1 cellular context compared by ENCODE assay signal in the genomic region with DNA sequence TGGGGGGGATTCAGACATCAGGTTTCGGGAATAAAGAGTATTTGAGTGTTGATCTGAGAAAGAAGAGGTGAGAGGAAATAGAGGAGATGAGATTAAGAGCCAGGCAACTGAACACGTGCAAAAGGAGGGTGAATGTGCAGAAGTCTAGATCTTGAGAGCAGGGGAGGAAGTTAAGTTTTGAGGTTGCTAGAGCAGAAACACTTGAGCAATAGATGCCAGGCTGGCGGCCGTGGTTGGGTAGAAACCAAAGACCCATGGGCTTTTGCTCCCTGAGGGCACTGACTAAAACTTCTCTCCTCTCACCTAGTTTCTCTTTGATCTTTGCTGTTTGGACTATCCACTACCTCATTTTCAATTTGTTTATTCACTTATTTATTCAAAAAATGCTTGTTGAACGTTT.
TF ChIP-seq lines count a peak whose summit lies in the region.

No MANE protein-coding gene starts in this region.

TF ChIP-seq in K562, 482 proteins besides CTCF, POLR2A, EP300 and RAD21 (continued from another document):
- TF ChIP-seq, protein P1, sequence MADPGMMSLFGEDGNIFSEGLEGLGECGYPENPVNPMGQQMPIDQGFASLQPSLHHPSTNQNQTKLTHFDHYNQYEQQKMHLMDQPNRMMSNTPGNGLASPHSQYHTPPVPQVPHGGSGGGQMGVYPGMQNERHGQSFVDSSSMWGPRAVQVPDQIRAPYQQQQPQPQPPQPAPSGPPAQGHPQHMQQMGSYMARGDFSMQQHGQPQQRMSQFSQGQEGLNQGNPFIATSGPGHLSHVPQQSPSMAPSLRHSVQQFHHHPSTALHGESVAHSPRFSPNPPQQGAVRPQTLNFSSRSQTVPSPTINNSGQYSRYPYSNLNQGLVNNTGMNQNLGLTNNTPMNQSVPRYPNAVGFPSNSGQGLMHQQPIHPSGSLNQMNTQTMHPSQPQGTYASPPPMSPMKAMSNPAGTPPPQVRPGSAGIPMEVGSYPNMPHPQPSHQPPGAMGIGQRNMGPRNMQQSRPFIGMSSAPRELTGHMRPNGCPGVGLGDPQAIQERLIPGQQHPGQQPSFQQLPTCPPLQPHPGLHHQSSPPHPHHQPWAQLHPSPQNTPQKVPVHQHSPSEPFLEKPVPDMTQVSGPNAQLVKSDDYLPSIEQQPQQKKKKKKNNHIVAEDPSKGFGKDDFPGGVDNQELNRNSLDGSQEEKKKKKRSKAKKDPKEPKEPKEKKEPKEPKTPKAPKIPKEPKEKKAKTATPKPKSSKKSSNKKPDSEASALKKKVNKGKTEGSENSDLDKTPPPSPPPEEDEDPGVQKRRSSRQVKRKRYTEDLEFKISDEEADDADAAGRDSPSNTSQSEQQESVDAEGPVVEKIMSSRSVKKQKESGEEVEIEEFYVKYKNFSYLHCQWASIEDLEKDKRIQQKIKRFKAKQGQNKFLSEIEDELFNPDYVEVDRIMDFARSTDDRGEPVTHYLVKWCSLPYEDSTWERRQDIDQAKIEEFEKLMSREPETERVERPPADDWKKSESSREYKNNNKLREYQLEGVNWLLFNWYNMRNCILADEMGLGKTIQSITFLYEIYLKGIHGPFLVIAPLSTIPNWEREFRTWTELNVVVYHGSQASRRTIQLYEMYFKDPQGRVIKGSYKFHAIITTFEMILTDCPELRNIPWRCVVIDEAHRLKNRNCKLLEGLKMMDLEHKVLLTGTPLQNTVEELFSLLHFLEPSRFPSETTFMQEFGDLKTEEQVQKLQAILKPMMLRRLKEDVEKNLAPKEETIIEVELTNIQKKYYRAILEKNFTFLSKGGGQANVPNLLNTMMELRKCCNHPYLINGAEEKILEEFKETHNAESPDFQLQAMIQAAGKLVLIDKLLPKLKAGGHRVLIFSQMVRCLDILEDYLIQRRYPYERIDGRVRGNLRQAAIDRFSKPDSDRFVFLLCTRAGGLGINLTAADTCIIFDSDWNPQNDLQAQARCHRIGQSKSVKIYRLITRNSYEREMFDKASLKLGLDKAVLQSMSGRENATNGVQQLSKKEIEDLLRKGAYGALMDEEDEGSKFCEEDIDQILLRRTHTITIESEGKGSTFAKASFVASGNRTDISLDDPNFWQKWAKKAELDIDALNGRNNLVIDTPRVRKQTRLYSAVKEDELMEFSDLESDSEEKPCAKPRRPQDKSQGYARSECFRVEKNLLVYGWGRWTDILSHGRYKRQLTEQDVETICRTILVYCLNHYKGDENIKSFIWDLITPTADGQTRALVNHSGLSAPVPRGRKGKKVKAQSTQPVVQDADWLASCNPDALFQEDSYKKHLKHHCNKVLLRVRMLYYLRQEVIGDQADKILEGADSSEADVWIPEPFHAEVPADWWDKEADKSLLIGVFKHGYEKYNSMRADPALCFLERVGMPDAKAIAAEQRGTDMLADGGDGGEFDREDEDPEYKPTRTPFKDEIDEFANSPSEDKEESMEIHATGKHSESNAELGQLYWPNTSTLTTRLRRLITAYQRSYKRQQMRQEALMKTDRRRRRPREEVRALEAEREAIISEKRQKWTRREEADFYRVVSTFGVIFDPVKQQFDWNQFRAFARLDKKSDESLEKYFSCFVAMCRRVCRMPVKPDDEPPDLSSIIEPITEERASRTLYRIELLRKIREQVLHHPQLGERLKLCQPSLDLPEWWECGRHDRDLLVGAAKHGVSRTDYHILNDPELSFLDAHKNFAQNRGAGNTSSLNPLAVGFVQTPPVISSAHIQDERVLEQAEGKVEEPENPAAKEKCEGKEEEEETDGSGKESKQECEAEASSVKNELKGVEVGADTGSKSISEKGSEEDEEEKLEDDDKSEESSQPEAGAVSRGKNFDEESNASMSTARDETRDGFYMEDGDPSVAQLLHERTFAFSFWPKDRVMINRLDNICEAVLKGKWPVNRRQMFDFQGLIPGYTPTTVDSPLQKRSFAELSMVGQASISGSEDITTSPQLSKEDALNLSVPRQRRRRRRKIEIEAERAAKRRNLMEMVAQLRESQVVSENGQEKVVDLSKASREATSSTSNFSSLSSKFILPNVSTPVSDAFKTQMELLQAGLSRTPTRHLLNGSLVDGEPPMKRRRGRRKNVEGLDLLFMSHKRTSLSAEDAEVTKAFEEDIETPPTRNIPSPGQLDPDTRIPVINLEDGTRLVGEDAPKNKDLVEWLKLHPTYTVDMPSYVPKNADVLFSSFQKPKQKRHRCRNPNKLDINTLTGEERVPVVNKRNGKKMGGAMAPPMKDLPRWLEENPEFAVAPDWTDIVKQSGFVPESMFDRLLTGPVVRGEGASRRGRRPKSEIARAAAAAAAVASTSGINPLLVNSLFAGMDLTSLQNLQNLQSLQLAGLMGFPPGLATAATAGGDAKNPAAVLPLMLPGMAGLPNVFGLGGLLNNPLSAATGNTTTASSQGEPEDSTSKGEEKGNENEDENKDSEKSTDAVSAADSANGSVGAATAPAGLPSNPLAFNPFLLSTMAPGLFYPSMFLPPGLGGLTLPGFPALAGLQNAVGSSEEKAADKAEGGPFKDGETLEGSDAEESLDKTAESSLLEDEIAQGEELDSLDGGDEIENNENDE (IDR thresholded peaks at IDR 0.05; ENCODE audit: low read depth, low read length), result no peak
- peak; percentile 31; the same call in 1 of the 2 replicates for TF ChIP-seq SMAD4 (CRISPR knock-in tag; conservative IDR thresholded peaks at IDR 0.05)
- TF ChIP-seq COPS2 (conservative IDR thresholded peaks at IDR 0.05), result no peak
- TF ChIP-seq, protein P2, sequence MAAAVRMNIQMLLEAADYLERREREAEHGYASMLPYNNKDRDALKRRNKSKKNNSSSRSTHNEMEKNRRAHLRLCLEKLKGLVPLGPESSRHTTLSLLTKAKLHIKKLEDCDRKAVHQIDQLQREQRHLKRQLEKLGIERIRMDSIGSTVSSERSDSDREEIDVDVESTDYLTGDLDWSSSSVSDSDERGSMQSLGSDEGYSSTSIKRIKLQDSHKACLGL (CRISPR knock-in tag; IDR thresholded peaks at IDR 0.05; ENCODE audit: borderline replicate concordance, poor library complexity, severe bottlenecking), result no peak
- no peak for TF ChIP-seq SMARCE1 (IDR thresholded peaks at IDR 0.05)
- TF ChIP-seq ZC3H4 (CRISPR knock-in tag; IDR thresholded peaks at IDR 0.05; ENCODE audit: borderline replicate concordance), result no peak
- TF ChIP-seq, protein P3, sequence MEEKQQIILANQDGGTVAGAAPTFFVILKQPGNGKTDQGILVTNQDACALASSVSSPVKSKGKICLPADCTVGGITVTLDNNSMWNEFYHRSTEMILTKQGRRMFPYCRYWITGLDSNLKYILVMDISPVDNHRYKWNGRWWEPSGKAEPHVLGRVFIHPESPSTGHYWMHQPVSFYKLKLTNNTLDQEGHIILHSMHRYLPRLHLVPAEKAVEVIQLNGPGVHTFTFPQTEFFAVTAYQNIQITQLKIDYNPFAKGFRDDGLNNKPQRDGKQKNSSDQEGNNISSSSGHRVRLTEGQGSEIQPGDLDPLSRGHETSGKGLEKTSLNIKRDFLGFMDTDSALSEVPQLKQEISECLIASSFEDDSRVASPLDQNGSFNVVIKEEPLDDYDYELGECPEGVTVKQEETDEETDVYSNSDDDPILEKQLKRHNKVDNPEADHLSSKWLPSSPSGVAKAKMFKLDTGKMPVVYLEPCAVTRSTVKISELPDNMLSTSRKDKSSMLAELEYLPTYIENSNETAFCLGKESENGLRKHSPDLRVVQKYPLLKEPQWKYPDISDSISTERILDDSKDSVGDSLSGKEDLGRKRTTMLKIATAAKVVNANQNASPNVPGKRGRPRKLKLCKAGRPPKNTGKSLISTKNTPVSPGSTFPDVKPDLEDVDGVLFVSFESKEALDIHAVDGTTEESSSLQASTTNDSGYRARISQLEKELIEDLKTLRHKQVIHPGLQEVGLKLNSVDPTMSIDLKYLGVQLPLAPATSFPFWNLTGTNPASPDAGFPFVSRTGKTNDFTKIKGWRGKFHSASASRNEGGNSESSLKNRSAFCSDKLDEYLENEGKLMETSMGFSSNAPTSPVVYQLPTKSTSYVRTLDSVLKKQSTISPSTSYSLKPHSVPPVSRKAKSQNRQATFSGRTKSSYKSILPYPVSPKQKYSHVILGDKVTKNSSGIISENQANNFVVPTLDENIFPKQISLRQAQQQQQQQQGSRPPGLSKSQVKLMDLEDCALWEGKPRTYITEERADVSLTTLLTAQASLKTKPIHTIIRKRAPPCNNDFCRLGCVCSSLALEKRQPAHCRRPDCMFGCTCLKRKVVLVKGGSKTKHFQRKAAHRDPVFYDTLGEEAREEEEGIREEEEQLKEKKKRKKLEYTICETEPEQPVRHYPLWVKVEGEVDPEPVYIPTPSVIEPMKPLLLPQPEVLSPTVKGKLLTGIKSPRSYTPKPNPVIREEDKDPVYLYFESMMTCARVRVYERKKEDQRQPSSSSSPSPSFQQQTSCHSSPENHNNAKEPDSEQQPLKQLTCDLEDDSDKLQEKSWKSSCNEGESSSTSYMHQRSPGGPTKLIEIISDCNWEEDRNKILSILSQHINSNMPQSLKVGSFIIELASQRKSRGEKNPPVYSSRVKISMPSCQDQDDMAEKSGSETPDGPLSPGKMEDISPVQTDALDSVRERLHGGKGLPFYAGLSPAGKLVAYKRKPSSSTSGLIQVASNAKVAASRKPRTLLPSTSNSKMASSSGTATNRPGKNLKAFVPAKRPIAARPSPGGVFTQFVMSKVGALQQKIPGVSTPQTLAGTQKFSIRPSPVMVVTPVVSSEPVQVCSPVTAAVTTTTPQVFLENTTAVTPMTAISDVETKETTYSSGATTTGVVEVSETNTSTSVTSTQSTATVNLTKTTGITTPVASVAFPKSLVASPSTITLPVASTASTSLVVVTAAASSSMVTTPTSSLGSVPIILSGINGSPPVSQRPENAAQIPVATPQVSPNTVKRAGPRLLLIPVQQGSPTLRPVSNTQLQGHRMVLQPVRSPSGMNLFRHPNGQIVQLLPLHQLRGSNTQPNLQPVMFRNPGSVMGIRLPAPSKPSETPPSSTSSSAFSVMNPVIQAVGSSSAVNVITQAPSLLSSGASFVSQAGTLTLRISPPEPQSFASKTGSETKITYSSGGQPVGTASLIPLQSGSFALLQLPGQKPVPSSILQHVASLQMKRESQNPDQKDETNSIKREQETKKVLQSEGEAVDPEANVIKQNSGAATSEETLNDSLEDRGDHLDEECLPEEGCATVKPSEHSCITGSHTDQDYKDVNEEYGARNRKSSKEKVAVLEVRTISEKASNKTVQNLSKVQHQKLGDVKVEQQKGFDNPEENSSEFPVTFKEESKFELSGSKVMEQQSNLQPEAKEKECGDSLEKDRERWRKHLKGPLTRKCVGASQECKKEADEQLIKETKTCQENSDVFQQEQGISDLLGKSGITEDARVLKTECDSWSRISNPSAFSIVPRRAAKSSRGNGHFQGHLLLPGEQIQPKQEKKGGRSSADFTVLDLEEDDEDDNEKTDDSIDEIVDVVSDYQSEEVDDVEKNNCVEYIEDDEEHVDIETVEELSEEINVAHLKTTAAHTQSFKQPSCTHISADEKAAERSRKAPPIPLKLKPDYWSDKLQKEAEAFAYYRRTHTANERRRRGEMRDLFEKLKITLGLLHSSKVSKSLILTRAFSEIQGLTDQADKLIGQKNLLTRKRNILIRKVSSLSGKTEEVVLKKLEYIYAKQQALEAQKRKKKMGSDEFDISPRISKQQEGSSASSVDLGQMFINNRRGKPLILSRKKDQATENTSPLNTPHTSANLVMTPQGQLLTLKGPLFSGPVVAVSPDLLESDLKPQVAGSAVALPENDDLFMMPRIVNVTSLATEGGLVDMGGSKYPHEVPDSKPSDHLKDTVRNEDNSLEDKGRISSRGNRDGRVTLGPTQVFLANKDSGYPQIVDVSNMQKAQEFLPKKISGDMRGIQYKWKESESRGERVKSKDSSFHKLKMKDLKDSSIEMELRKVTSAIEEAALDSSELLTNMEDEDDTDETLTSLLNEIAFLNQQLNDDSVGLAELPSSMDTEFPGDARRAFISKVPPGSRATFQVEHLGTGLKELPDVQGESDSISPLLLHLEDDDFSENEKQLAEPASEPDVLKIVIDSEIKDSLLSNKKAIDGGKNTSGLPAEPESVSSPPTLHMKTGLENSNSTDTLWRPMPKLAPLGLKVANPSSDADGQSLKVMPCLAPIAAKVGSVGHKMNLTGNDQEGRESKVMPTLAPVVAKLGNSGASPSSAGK (IDR thresholded peaks at IDR 0.05), result peak; percentile 42; the same call in 1 of the 2 replicates
- 0 out of 2 replicates have a peak, but pooled peaks have one; percentile 69 for TF ChIP-seq OTX1 (CRISPR knock-in tag; IDR thresholded peaks at IDR 0.05)
